ENCODE assay signal across 8 cellular contexts in genomic region chr10:30392564-30392990, GRCh38.
A peak's percentile ranks its signal among the peaks of the same experiment; 100 is the strongest.
DNase-seq lines count a peak whose midpoint lies in the region; ATAC-seq lines count a peak whose summit lies in the region.

No MANE protein-coding gene starts in this region.

- ATAC-seq in HG02852 (IDR thresholded peaks at IDR 0.05; ENCODE audit: unreplicated experiment), result peak; percentile 89

- H3K27ac ChIP-seq in caudate nucleus (ENCODE audit: low read depth, low read length), result no peak overlapping the region

- DNase-seq in DMS153 (lab: John Stamatoyannopoulos, UW), result peak; percentile 3
- no peak for DNase-seq in DMS153 treated with DMSO at 0.1 percent for 48 hours (lab: John Stamatoyannopoulos, UW; ENCODE audit: unreplicated experiment)
- peak; percentile 30 for DNase-seq in NCI-H2171 treated with DMSO at 0.1 percent for 48 hours (lab: John Stamatoyannopoulos, UW)
- peak; percentile 56 for DNase-seq in activated CD4-positive, CD25-positive, alpha-beta regulatory T cell treated with anti-CD3 and anti-CD28 coated beads, Interleukin-2, amount 50 U/mL, for 16 hours (ENCODE audit: low read depth, low spot score)
- peak in 52 of 61 donors; percentile 2 to 59 (median 26) for DNase-seq in caudate nucleus (lab: John Stamatoyannopoulos, UW)
- DNase-seq in kidney tubule cell (ENCODE audit: low spot score), result peak; percentile 68
- peak; percentile 57 to 79 for DNase-seq in stimulated activated CD4-positive, alpha-beta T cell treated with anti-CD3 and anti-CD28 coated beads, Interleukin-1b, Interleukin-23, amount 100 ng/mL, for 4 hours (ENCODE audit: low read depth in 2 of 2)
